Comparison of ENCODE assay signal across 8 cellular contexts in the genomic region with DNA sequence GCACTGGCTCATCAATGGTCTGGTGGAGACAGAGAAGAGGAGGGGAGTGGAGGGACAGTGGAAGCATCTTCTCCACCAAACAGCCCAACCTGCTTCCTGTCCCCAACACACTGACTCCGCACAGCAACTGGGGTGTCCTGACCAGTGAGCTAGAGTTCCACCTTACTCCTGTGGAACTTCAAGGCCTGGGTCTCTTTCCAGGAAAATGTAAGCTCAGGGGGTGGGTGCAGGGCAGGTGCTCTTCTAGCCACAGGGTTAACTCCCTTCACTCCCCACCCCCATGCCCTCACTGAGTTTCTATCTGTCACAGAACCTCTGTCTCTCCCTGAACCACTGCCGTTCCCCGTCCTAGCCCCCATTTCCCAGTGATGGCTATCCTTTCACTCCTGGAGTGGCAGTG. TPM values are rescaled to one million over a fixed set of nuclear protein-coding genes. Genes with fewer than 3 reads are reported as not detected.
A peak's percentile ranks its signal among the peaks of the same experiment; 100 is the strongest.
DNase-seq lines count a peak whose midpoint lies in the region; ATAC-seq, FAIRE-seq and TF ChIP-seq lines count a peak whose summit lies in the region.

No MANE protein-coding gene starts in this region.

- no peaks in the 10 kb centered on the region for H3K9me3 ChIP-seq in astrocyte (ENCODE audit: insufficient read depth, low read depth, low read length)

- no peak overlapping the region for H3K27ac ChIP-seq in astrocyte (ENCODE audit: low read depth, low read length)
- no peak overlapping the region for H3K27ac ChIP-seq in mesendoderm (ENCODE audit: low read depth, low read length)

- no peak overlapping the region for H2BK15ac ChIP-seq in mesendoderm (replicated peaks; ENCODE audit: low read depth)

- no peak overlapping the region for H4K8ac ChIP-seq in mesendoderm (ENCODE audit: low read depth, low read length)

- H3K27me3 ChIP-seq in astrocyte (ENCODE audit: insufficient read depth, low read length) (no peaks in the 10 kb centered on the region), mesendoderm (ENCODE audit: insufficient read depth, low read length, poor library complexity) (no peaks in the 10 kb centered on the region)

- H3K79me2 ChIP-seq in astrocyte (ENCODE audit: insufficient read depth, low read length) (peaks cover 7% of the 10 kb centered on the region), mesendoderm (ENCODE audit: control insufficient read depth, insufficient read depth, low read length) (no peaks in the 10 kb centered on the region)

- peak; percentile 21 to 25 for DNase-seq in stimulated activated CD4-positive, alpha-beta T cell treated with anti-CD3 and anti-CD28 coated beads, Interleukin-2, amount 100 ng/mL, for 24 hours
- no peak for DNase-seq in stimulated activated CD4-positive, alpha-beta T cell treated with anti-CD3 and anti-CD28 coated beads, Interleukin-12 subunit alpha, Interleukin-12 subunit beta, amount 100 ng/mL, for 4 hours
- DNase-seq in astrocyte (ENCODE audit: low read depth) (no peak), mesendoderm (no peak), inferior parietal cortex (ENCODE audit: extremely low spot score) (no peak), DMS114 treated with DMSO at 0.1 percent for 48 hours (lab: John Stamatoyannopoulos, UW; ENCODE audit: unreplicated experiment) (no peak), T1000 (lab: John Stamatoyannopoulos, UW) (no peak)

- H3K4me3 ChIP-seq in astrocyte (ENCODE audit: insufficient read depth, low read depth, low read length) (peak overlapping the region; percentile 87), mesendoderm (ENCODE audit: low read length) (no peak overlapping the region)

- ATAC-seq in HG03108 (IDR thresholded peaks at IDR 0.05; ENCODE audit: unreplicated experiment): no peak

- peak overlapping the region; percentile 78 for H2AK5ac ChIP-seq in mesendoderm (ENCODE audit: low read length)

- FAIRE-seq in astrocyte (lab: Jason Lieb, UNC): no peak

- no peak overlapping the region for H3K4ac ChIP-seq in mesendoderm (ENCODE audit: low read depth, low read length)

- H3K56ac ChIP-seq in mesendoderm (ENCODE audit: low read length): peak overlapping the region; percentile 44

- H3K36me3 ChIP-seq in astrocyte (ENCODE audit: insufficient read depth, low read length) (no peaks in the 10 kb centered on the region), mesendoderm (ENCODE audit: control insufficient read depth, insufficient read depth, low read length) (no peaks in the 10 kb centered on the region)

- H3K4me2 ChIP-seq in astrocyte (ENCODE audit: low read length) (peak overlapping the region; percentile 91), mesendoderm (ENCODE audit: low read length) (no peak overlapping the region)

- H3K27me3 Mint-ChIP-seq in astrocyte (ENCODE audit: low read depth, unreplicated experiment): peaks cover 19% of the 10 kb centered on the region

- H3K27ac Mint-ChIP-seq in astrocyte (ENCODE audit: unreplicated experiment): peak overlapping the region; percentile 47

- H3K36me3 Mint-ChIP-seq in astrocyte (ENCODE audit: low read depth, unreplicated experiment): peaks cover 5% of the 10 kb centered on the region

- H3K9ac ChIP-seq in astrocyte (ENCODE audit: low read length) (peak overlapping the region; percentile 84), mesendoderm (ENCODE audit: low read length) (peak overlapping the region; percentile 17)

- no peaks in the 10 kb centered on the region for H3K79me1 ChIP-seq in mesendoderm (ENCODE audit: low read length)

- peaks cover 2% of the 10 kb centered on the region for H3K9me3 Mint-ChIP-seq in astrocyte (ENCODE audit: unreplicated experiment)

- no peak overlapping the region for H3K23ac ChIP-seq in mesendoderm (ENCODE audit: low read length)

- peaks cover 16% of the 10 kb centered on the region for H3K4me1 ChIP-seq in astrocyte (ENCODE audit: insufficient read depth, low read length)
- peaks cover 10% of the 10 kb centered on the region for H3K4me1 ChIP-seq in mesendoderm (ENCODE audit: control insufficient read depth, low read depth, low read length)

- TF ChIP-seq CTCF in astrocyte (IDR thresholded peaks at IDR 0.05; ENCODE audit: insufficient read depth, low read depth, low read length): no peak

- peaks cover 19% of the 10 kb centered on the region for H4K20me1 ChIP-seq in astrocyte (ENCODE audit: insufficient read depth, low read length)

- H3K4me1 Mint-ChIP-seq in astrocyte (ENCODE audit: low read depth, unreplicated experiment): peaks cover 19% of the 10 kb centered on the region

- peak overlapping the region; percentile 86 for H3K4me3 Mint-ChIP-seq in astrocyte (ENCODE audit: unreplicated experiment)

- H4K5ac ChIP-seq in mesendoderm (ENCODE audit: low read length): no peak overlapping the region

- no peak overlapping the region for H2BK120ac ChIP-seq in mesendoderm (ENCODE audit: low read depth, low read length)

- H3K18ac ChIP-seq in mesendoderm (ENCODE audit: low read length): no peak overlapping the region

- H2BK5ac ChIP-seq in mesendoderm (ENCODE audit: low read length): no peak overlapping the region

- no CpG with 5 or more reads among the region's 3 CpGs for WGBS in mesendoderm (ENCODE audit: extremely low coverage, insufficient coverage, low lambda C conversion rate)

- peak overlapping the region; percentile 97 for H2AFZ ChIP-seq in astrocyte (ENCODE audit: low read depth, low read length)

RNA-seq across cellular contexts. Expression of a gene that starts 0.9 kb away (rescaled TPM):
- total RNA-seq in astrocyte: 4.8 and 5.5 TPM in 2 replicates
- polyA plus RNA-seq in mesendoderm (2013, experiment 1 of 2): 0.58 TPM
- 0.67 TPM for polyA plus RNA-seq in mesendoderm (2013, experiment 2 of 2)

RNA-seq across cellular contexts. Expression of a gene that starts 11.7 kb away (rescaled TPM):
- total RNA-seq in astrocyte: 22.8 and 26.9 TPM in 2 replicates
- polyA plus RNA-seq in mesendoderm (2013, experiment 1 of 2): 17.3 TPM
- 16.2 TPM for polyA plus RNA-seq in mesendoderm (2013, experiment 2 of 2)

RNA-seq across cellular contexts. Expression of a gene that starts 52.4 kb away (rescaled TPM):
- total RNA-seq in astrocyte: 19.3 and 20.2 TPM in 2 replicates
- 40.9 TPM for polyA plus RNA-seq in mesendoderm (2013, experiment 1 of 2)
- polyA plus RNA-seq in mesendoderm (2013, experiment 2 of 2): 40.2 TPM

RNA-seq across cellular contexts. Expression of a gene that starts 55.9 kb away (rescaled TPM):
- total RNA-seq in astrocyte: not detected in 2 replicates
- polyA plus RNA-seq in mesendoderm (2013, experiment 1 of 2): 0.06 TPM
- not detected for polyA plus RNA-seq in mesendoderm (2013, experiment 2 of 2)

Comparison
In these comparisons a context has a peak if more than half of its experiments do, and no peak if none do; other contexts are left out.
1. DNase-seq: peak in stimulated activated CD4-positive, alpha-beta T cell treated with anti-CD3 and anti-CD28 coated beads, Interleukin-2, amount 100 ng/mL, for 24 hours (2 of 2); none in stimulated activated CD4-positive, alpha-beta T cell treated with anti-CD3 and anti-CD28 coated beads, Interleukin-12 subunit alpha, Interleukin-12 subunit beta, amount 100 ng/mL, for 4 hours (single experiment), astrocyte (single experiment), mesendoderm (single experiment), inferior parietal cortex (single experiment), DMS114 treated with DMSO at 0.1 percent for 48 hours (single experiment) and T1000 (single experiment).